In the genomic region with DNA sequence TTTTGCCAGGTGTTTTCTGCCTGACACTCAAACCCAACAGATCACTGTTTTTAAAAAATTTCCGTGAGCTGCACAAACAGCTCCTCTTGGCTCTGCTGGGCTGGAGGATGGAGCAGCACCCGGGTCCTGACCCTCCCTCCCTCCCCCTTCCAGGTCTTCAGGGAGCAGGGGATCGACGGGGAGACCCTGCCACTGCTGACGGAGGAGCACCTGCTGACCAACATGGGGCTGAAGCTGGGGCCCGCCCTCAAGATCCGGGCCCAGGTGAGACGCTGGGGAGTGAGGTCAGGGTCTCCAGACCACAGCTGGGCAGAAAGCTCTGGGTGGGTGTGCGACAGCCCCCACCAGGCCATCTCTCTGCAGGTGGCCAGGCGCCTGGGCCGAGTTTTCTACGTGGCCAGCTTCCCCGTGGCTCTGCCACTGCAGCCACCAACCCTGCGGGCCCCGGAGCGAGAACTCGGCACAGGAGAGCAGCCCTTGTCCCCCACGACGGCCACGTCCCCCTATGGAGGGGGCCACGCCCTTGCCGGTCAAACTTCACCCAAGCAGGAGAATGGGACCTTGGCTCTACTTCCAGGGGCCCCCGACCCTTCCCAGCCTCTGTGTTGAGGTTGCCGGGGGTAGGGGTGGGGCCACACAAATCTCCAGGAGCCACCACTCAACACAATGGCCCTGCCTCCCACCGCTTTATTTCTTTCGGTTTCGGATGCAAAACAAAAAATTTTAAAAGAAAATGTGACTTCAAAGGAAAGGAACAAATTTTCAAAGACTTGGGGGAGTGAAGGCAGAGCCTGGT, we compare ENCODE assay signal across 2 cellular contexts.
TF ChIP-seq lines count a peak whose summit lies in the region.

No MANE protein-coding gene starts in this region.

TF ChIP-seq in A549, 52 proteins besides CTCF, POLR2A, EP300 and RAD21:
- no peak for TF ChIP-seq MAFK (IDR thresholded peaks at IDR 0.05; ENCODE audit: partially characterized antibody)
- TF ChIP-seq GATA3 (IDR thresholded peaks at IDR 0.05; ENCODE audit: borderline replicate concordance): peak; percentile 8; the same call in 1 of the 2 replicates
- TF ChIP-seq, protein P1, sequence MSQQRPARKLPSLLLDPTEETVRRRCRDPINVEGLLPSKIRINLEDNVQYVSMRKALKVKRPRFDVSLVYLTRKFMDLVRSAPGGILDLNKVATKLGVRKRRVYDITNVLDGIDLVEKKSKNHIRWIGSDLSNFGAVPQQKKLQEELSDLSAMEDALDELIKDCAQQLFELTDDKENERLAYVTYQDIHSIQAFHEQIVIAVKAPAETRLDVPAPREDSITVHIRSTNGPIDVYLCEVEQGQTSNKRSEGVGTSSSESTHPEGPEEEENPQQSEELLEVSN (IDR thresholded peaks at IDR 0.05; ENCODE audit: borderline replicate concordance, low read depth): no peak
- TF ChIP-seq, protein P2, sequence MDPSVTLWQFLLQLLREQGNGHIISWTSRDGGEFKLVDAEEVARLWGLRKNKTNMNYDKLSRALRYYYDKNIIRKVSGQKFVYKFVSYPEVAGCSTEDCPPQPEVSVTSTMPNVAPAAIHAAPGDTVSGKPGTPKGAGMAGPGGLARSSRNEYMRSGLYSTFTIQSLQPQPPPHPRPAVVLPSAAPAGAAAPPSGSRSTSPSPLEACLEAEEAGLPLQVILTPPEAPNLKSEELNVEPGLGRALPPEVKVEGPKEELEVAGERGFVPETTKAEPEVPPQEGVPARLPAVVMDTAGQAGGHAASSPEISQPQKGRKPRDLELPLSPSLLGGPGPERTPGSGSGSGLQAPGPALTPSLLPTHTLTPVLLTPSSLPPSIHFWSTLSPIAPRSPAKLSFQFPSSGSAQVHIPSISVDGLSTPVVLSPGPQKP (IDR thresholded peaks at IDR 0.05; ENCODE audit: low read depth, low read length): no peak
- TF ChIP-seq, protein P3, sequence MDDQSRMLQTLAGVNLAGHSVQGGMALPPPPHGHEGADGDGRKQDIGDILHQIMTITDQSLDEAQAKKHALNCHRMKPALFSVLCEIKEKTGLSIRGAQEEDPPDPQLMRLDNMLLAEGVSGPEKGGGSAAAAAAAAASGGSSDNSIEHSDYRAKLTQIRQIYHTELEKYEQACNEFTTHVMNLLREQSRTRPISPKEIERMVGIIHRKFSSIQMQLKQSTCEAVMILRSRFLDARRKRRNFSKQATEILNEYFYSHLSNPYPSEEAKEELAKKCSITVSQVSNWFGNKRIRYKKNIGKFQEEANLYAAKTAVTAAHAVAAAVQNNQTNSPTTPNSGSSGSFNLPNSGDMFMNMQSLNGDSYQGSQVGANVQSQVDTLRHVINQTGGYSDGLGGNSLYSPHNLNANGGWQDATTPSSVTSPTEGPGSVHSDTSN (IDR thresholded peaks at IDR 0.05): peak; percentile 24; the same call in 1 of the 2 replicates
- no peak for TF ChIP-seq SREBF2 (IDR thresholded peaks at IDR 0.05)
- no peak for TF ChIP-seq CHD4 (IDR thresholded peaks at IDR 0.05; ENCODE audit: borderline replicate concordance)

TF ChIP-seq in H1, 55 proteins besides CTCF, POLR2A, EP300 and RAD21:
- TF ChIP-seq, protein P1 (IDR thresholded peaks at IDR 0.05): no peak
- TF ChIP-seq, protein P4, sequence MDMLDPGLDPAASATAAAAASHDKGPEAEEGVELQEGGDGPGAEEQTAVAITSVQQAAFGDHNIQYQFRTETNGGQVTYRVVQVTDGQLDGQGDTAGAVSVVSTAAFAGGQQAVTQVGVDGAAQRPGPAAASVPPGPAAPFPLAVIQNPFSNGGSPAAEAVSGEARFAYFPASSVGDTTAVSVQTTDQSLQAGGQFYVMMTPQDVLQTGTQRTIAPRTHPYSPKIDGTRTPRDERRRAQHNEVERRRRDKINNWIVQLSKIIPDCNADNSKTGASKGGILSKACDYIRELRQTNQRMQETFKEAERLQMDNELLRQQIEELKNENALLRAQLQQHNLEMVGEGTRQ (IDR thresholded peaks at IDR 0.05; ENCODE audit: low read length): no peak
- TF ChIP-seq POLR2AphosphoS5 (IDR thresholded peaks at IDR 0.05; ENCODE audit: low read depth, low read length): no peak
- TF ChIP-seq EGR1 (IDR thresholded peaks at IDR 0.05; ENCODE audit: borderline replicate concordance, low read depth, low read length): peak; percentile 44; the same call in 1 of the 2 replicates
- TF ChIP-seq YY1 (IDR thresholded peaks at IDR 0.05; ENCODE audit: low read depth, low read length): no peak
- TF ChIP-seq, protein P5, sequence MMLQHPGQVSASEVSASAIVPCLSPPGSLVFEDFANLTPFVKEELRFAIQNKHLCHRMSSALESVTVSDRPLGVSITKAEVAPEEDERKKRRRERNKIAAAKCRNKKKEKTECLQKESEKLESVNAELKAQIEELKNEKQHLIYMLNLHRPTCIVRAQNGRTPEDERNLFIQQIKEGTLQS (IDR thresholded peaks at IDR 0.05; ENCODE audit: insufficient read depth, low read depth, low read length): no peak
- TF ChIP-seq BRCA1 (IDR thresholded peaks at IDR 0.05; ENCODE audit: low read depth, low read length): no peak
TF ChIP-seq in H1: peak in this region for 1.
